In genomic region chr13:24306632-24307031, GRCh38 we compare ENCODE assay signal across 19 cellular contexts. TPM values are rescaled to one million over a fixed set of nuclear protein-coding genes. Genes with fewer than 3 reads are reported as not detected.
DNase-seq lines count a peak whose midpoint lies in the region; ATAC-seq and TF ChIP-seq lines count a peak whose summit lies in the region.
"Had no signal": no experiment of that assay in that cellular context is flagged by ENCODE, and none has a peak within 500 bp of the region (broad histone marks: within the 10 kb centered on the region; RNA-seq: fewer than 3 reads in every experiment).

No MANE protein-coding gene starts in this region.

- H3K27ac Mint-ChIP-seq in activated T-helper 1 cell treated with anti-CD3 and anti-CD28 coated beads, Interleukin-12 subunit alpha, Interleukin-12 subunit beta, Interleukin-2, Interleukin-4 antibody, amounts not matched to agents 30 ng/mL and 10 ng/mL and 1 ng/mL, durations not matched to agents 14 hours and 24 hours and 36 hours, result no peak overlapping the region
- H3K27ac Mint-ChIP-seq: H9, IgD-negative memory B cell had no signal

- CTCF ChIA-PET in AG04449 (lab: Yijun Ruan, JAX), result no interaction called here

- DNase-seq in AG04449 (ENCODE audit: low read depth, low spot score) (peak; percentile 16), GM04503 (ENCODE audit: low read depth) (peak; percentile 23), amniotic epithelial cell (ENCODE audit: low read depth) (peak; percentile 70), fibroblast of pulmonary artery (ENCODE audit: low read depth) (peak; percentile 13), NCI-H446 treated with DMSO at 0.1 percent for 48 hours (lab: John Stamatoyannopoulos, UW) (no peak), T-helper 1 cell (no peak)
- no peak for DNase-seq in activated T-helper 1 cell treated with anti-CD3 and anti-CD28 coated beads, Interleukin-12 subunit alpha, Interleukin-12 subunit beta, Interleukin-2, Interleukin-4 antibody, amounts not matched to agents 30 ng/mL and 10 ng/mL and 1 ng/mL, durations not matched to agents 14 hours and 24 hours and 36 hours (ENCODE audit: low spot score)
- DNase-seq: activated gamma-delta T cell, dorsolateral prefrontal cortex, H9, naive B cell, NCI-H1930, NCI-H510A had no signal

- no peak overlapping the region for H3K4me3 ChIP-seq in AG04449 (ENCODE audit: low read depth, low read length)
- no peak overlapping the region for H3K4me3 ChIP-seq in fibroblast of pulmonary artery (replicated peaks; ENCODE audit: low read depth, low read length)
- H3K4me3 ChIP-seq: dorsolateral prefrontal cortex, lower lobe of right lung, stomach had no signal

- H3K4me1 Mint-ChIP-seq in activated T-helper 1 cell treated with anti-CD3 and anti-CD28 coated beads, Interleukin-12 subunit alpha, Interleukin-12 subunit beta, Interleukin-2, Interleukin-4 antibody, amounts not matched to agents 30 ng/mL and 10 ng/mL and 1 ng/mL, durations not matched to agents 14 hours and 24 hours and 36 hours (ENCODE audit: low read depth), result no peaks in the 10 kb centered on the region
- H3K4me1 Mint-ChIP-seq: IgD-negative memory B cell, naive B cell had no signal

- H3K4me3 Mint-ChIP-seq in activated T-helper 1 cell treated with anti-CD3 and anti-CD28 coated beads, Interleukin-12 subunit alpha, Interleukin-12 subunit beta, Interleukin-2, Interleukin-4 antibody, amounts not matched to agents 30 ng/mL and 10 ng/mL and 1 ng/mL, durations not matched to agents 14 hours and 24 hours and 36 hours, result no peak overlapping the region
- H3K4me3 Mint-ChIP-seq: H9, IgD-negative memory B cell, naive B cell had no signal

- H3K27me3 Mint-ChIP-seq in activated T-helper 1 cell treated with anti-CD3 and anti-CD28 coated beads, Interleukin-12 subunit alpha, Interleukin-12 subunit beta, Interleukin-2, Interleukin-4 antibody, amounts not matched to agents 30 ng/mL and 10 ng/mL and 1 ng/mL, durations not matched to agents 14 hours and 24 hours and 36 hours (ENCODE audit: insufficient read depth), result no peaks in the 10 kb centered on the region
- H3K27me3 Mint-ChIP-seq: IgD-negative memory B cell had no signal

- no peaks in the 10 kb centered on the region for H3K9me3 Mint-ChIP-seq in activated T-helper 1 cell treated with anti-CD3 and anti-CD28 coated beads, Interleukin-12 subunit alpha, Interleukin-12 subunit beta, Interleukin-2, Interleukin-4 antibody, amounts not matched to agents 30 ng/mL and 10 ng/mL and 1 ng/mL, durations not matched to agents 14 hours and 24 hours and 36 hours
- H3K9me3 Mint-ChIP-seq: H9, IgD-negative memory B cell, naive B cell had no signal

- no peak for ATAC-seq in HG03354 (IDR thresholded peaks at IDR 0.05; ENCODE audit: poor library complexity, severe bottlenecking, unreplicated experiment)

- TF ChIP-seq CTCF in AG04449 (IDR thresholded peaks at IDR 0.05; ENCODE audit: insufficient read depth, low read length, missing control alignments) (no peak), fibroblast of pulmonary artery (IDR thresholded peaks at IDR 0.05; ENCODE audit: low read length, missing control alignments) (no peak)

- POLR2A ChIA-PET in AG04449 (lab: Yijun Ruan, JAX), result no interaction called here

- H3K36me3 Mint-ChIP-seq in activated T-helper 1 cell treated with anti-CD3 and anti-CD28 coated beads, Interleukin-12 subunit alpha, Interleukin-12 subunit beta, Interleukin-2, Interleukin-4 antibody, amounts not matched to agents 30 ng/mL and 10 ng/mL and 1 ng/mL, durations not matched to agents 14 hours and 24 hours and 36 hours (ENCODE audit: low read depth), result peaks cover 33% of the 10 kb centered on the region
- H3K36me3 Mint-ChIP-seq: naive B cell had no signal

- intact Hi-C loops in activated T-helper 1 cell treated with anti-CD3 and anti-CD28 coated beads, Interleukin-12 subunit alpha, Interleukin-12 subunit beta, Interleukin-2, Interleukin-4 antibody, amounts not matched to agents 30 ng/mL and 10 ng/mL and 1 ng/mL, durations not matched to agents 14 hours and 24 hours and 36 hours (cut with micrococcal nuclease), result no loop called here

RNA-seq across cellular contexts. Expression of gene C1QTNF9, which starts 2.7 kb away (rescaled TPM):
- total RNA-seq in activated T-helper 1 cell treated with anti-CD3 and anti-CD28 coated beads, Interleukin-12 subunit alpha, Interleukin-12 subunit beta, Interleukin-2, Interleukin-4 antibody, amounts not matched to agents 30 ng/mL and 10 ng/mL and 1 ng/mL, durations not matched to agents 14 hours and 24 hours and 36 hours, result not detected in 2 replicates
- total RNA-seq: G401, H9, lower lobe of right lung, pulmonary artery endothelial cell had no signal

Comparison
In these comparisons a context has a peak if more than half of its experiments do, and no peak if none do; other contexts are left out.
1. DNase-seq: peak in AG04449 (single experiment), GM04503 (single experiment), amniotic epithelial cell (single experiment) and fibroblast of pulmonary artery (single experiment); none in activated T-helper 1 cell treated with anti-CD3 and anti-CD28 coated beads, Interleukin-12 subunit alpha, Interleukin-12 subunit beta, Interleukin-2, Interleukin-4 antibody, amounts not matched to agents 30 ng/mL and 10 ng/mL and 1 ng/mL, durations not matched to agents 14 hours and 24 hours and 36 hours (single experiment), NCI-H446 treated with DMSO at 0.1 percent for 48 hours (single experiment) and T-helper 1 cell (0 of 5).